11 cellular contexts compared by ENCODE assay signal in the genomic region with DNA sequence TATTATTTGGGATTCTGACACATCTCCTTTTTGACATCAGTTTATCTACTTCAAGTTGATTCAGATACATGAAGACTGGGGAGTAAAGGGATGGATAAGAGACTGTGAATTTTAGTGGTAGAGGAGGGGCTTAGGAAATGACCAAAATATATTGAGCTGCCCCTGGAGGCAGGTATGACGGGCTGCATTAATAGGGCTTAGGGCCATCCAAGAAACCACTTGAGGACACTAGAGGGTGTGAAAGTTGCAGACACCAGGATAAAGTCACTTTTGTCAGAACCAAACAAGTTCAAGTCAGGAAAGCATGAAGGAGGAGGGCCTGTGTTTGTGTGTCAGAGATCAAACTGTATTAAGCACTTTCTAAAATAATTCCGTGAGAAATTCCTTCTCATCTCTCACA.
DNase-seq lines count a peak whose midpoint lies in the region; ATAC-seq and TF ChIP-seq lines count a peak whose summit lies in the region.
"Had no signal": no experiment of that assay in that cellular context is flagged by ENCODE, and none has a peak within 500 bp of the region (broad histone marks: within the 10 kb centered on the region; RNA-seq: fewer than 3 reads in every experiment).

No MANE protein-coding gene starts in this region.

- H2AK5ac ChIP-seq in IMR-90 (ENCODE audit: low read depth, low read length) = no peak overlapping the region

- H3K9me1 ChIP-seq in IMR-90 (ENCODE audit: insufficient read depth, low read length) = no peaks in the 10 kb centered on the region

- no peak overlapping the region for H3K56ac ChIP-seq in IMR-90 (ENCODE audit: extremely low read depth, insufficient read depth, low read length)

- in situ Hi-C loops in IMR-90 (cut with MboI; ENCODE audit: low sequenced_read_pairs) (no loop called here), brain microvascular endothelial cell (cut with HindIII; ENCODE audit: low pct_ligation_motif_present, low sequenced_read_pairs) (no loop called here)

- no peak overlapping the region for H3K18ac ChIP-seq in IMR-90 (ENCODE audit: low read depth, low read length)

- H2AFZ ChIP-seq in IMR-90 (replicated peaks; ENCODE audit: low read length, poor library complexity) = no peak overlapping the region

- no peak overlapping the region for H3K4me2 ChIP-seq in IMR-90 (ENCODE audit: low read depth, low read length)

- no peaks in the 10 kb centered on the region for H3K79me1 ChIP-seq in IMR-90 (ENCODE audit: low read depth in 1 of 2, low read length in 2 of 2)

- intact Hi-C loops in IMR-90 (cut with micrococcal nuclease) = loop anchor here (1.0 kb wide), 1 partner anchor 44 kb away; no protein-coding TSS in a partner anchor

- no peak for TF ChIP-seq EP300 in suprapubic skin (IDR thresholded peaks at IDR 0.05)

- H3K27me3 ChIP-seq in IMR-90 (ENCODE audit: control insufficient read depth, insufficient read depth, low read length) (peaks cover 3% of the 10 kb centered on the region), brain microvascular endothelial cell (replicated peaks) (no peaks in the 10 kb centered on the region), suprapubic skin (no peaks in the 10 kb centered on the region), Peyer's patch (no peaks in the 10 kb centered on the region)

- no CpG with 5 or more reads among the region's 2 CpGs for WGBS in IMR-90 (ENCODE audit: extremely low coverage in 2 of 2, insufficient read length in 1 of 2), 2 experiments
- 40% methylated on average over 2 of the region's 2 CpGs for WGBS in suprapubic skin

- TF ChIP-seq POLR2A in IMR-90 (IDR thresholded peaks at IDR 0.05; ENCODE audit: low read depth, low read length) = no peak
- no peak for TF ChIP-seq POLR2A in suprapubic skin (IDR thresholded peaks at IDR 0.05)
- no peak for TF ChIP-seq POLR2A in Peyer's patch (IDR thresholded peaks at IDR 0.05)

- H4K8ac ChIP-seq in IMR-90 (ENCODE audit: low read depth in 2 of 2, low read length in 2 of 2) = no peak overlapping the region

- no peak overlapping the region for H3K14ac ChIP-seq in IMR-90 (replicated peaks; ENCODE audit: low read depth, low read length)

- no peak overlapping the region for H3K4ac ChIP-seq in IMR-90 (ENCODE audit: low read depth, low read length)

- POLR2A ChIA-PET in IMR-90 (lab: Charles Lee; ENCODE audit: unreplicated experiment) = no interaction called here

- dilution Hi-C loops in IMR-90 (cut with HindIII; ENCODE audit: low sequenced_read_pairs, unreplicated experiment) = no loop called here

- no peaks in the 10 kb centered on the region for H3K4me1 ChIP-seq in IMR-90 (ENCODE audit: control insufficient read depth, insufficient read depth, low read length)
- no peaks in the 10 kb centered on the region for H3K4me1 ChIP-seq in suprapubic skin
- no peaks in the 10 kb centered on the region for H3K4me1 ChIP-seq in Peyer's patch

- H3K9ac ChIP-seq in IMR-90 (ENCODE audit: low read depth, low read length) = no peak overlapping the region

- no peak overlapping the region for H3K23ac ChIP-seq in IMR-90 (ENCODE audit: low read depth, low read length)

- TF ChIP-seq RAD21 in IMR-90 (IDR thresholded peaks at IDR 0.05; ENCODE audit: low read length) = no peak

- no peak overlapping the region for H2BK120ac ChIP-seq in IMR-90 (ENCODE audit: low read depth, low read length)

- H2AK9ac ChIP-seq in IMR-90 (replicated peaks; ENCODE audit: low read depth, low read length, poor library complexity) = no peak overlapping the region

- 0 out of 2 replicates have a peak, but pooled peaks have one; percentile 9 for TF ChIP-seq CTCF in IMR-90 (conservative IDR thresholded peaks at IDR 0.05; ENCODE audit: low read depth, low read length)
- TF ChIP-seq CTCF in brain microvascular endothelial cell (IDR thresholded peaks at IDR 0.05; ENCODE audit: low read depth, low read length, missing control alignments) = peak; percentile 17
- no peak for TF ChIP-seq CTCF in suprapubic skin (IDR thresholded peaks at IDR 0.05)
- peak in 3 of 6 experiments; percentile 16 to 33 (median 17) for TF ChIP-seq CTCF in Peyer's patch (IDR thresholded peaks at IDR 0.05)

- no peak overlapping the region for H4K91ac ChIP-seq in IMR-90 (ENCODE audit: insufficient read depth, low read depth, low read length)

- ATAC-seq in IMR-90 (ENCODE audit: low read depth) (no peak), GM19463 (IDR thresholded peaks at IDR 0.05; ENCODE audit: unreplicated experiment) (no peak)

- no peak overlapping the region for H2BK20ac ChIP-seq in IMR-90 (ENCODE audit: low read depth, low read length)

- H4K5ac ChIP-seq in IMR-90 (ENCODE audit: low read depth, low read length) = no peak overlapping the region

- no peak overlapping the region for H2BK5ac ChIP-seq in IMR-90 (ENCODE audit: low read depth, low read length, poor library complexity, severe bottlenecking)

- H3K9me3 ChIP-seq in IMR-90 (ENCODE audit: control insufficient read depth, insufficient read depth, low read length) = no peaks in the 10 kb centered on the region
- no peaks in the 10 kb centered on the region for H3K9me3 ChIP-seq in suprapubic skin
- no peaks in the 10 kb centered on the region for H3K9me3 ChIP-seq in Peyer's patch

- BruUV-seq in IMR-90 (replicated peaks; lab: Mats Ljungman, UMichigan) = no TSS peak

- CTCF ChIA-PET in IMR-90 (lab: Yijun Ruan, JAX) = interaction anchor here (1.2 kb wide), 1 partner anchor 23 kb away, joined by 4 read pairs; no protein-coding TSS in a partner anchor

- H3K36me3 ChIP-seq in IMR-90 (ENCODE audit: control insufficient read depth, insufficient read depth, low read length) (no peaks in the 10 kb centered on the region), brain microvascular endothelial cell (replicated peaks) (no peaks in the 10 kb centered on the region), suprapubic skin (no peaks in the 10 kb centered on the region), Peyer's patch (no peaks in the 10 kb centered on the region)

- H4K20me1 ChIP-seq in IMR-90 (ENCODE audit: insufficient read depth, low read length) = no peaks in the 10 kb centered on the region

- H3K27ac ChIP-seq in IMR-90 (ENCODE audit: insufficient read depth, low read length) (no peak overlapping the region), brain microvascular endothelial cell (no peak overlapping the region), suprapubic skin (no peak overlapping the region), Peyer's patch (no peak overlapping the region)

- peak; percentile 19 for DNase-seq in Daoy (ENCODE audit: low read depth)
- DNase-seq in IMR-90 = no peak
- DNase-seq in brain microvascular endothelial cell = no peak
- peak; percentile 9 for DNase-seq in kidney tubule cell (ENCODE audit: low spot score)
- DNase-seq in suprapubic skin (ENCODE audit: low spot score in 2 of 2) = no peak
- DNase-seq in Peyer's patch = no peak
- DNase-seq in GDM1 (lab: John Stamatoyannopoulos, UW) = no peak
- DNase-seq: activated CD4-positive, alpha-beta T cell treated with anti-CD3 and anti-CD28 coated beads, Interleukin-2, amount 50 U/mL, for 48 hours; NCI-H1092 treated with DMSO at 0.1 percent for 48 hours; stimulated activated naive CD4-positive, alpha-beta T cell had no signal

- H3K4me3 ChIP-seq in IMR-90 (ENCODE audit: insufficient read depth, low read depth, low read length) = no peak overlapping the region
- H3K4me3 ChIP-seq in brain microvascular endothelial cell (ENCODE audit: low read depth, low read length) = no peak overlapping the region
- no peak overlapping the region for H3K4me3 ChIP-seq in suprapubic skin
- no peak overlapping the region for H3K4me3 ChIP-seq in Peyer's patch

- no peak overlapping the region for H2BK15ac ChIP-seq in IMR-90 (ENCODE audit: low read depth, low read length)

TF ChIP-seq in IMR-90, 13 proteins besides CTCF, POLR2A, EP300 and RAD21:
- no peak for TF ChIP-seq CEBPB (IDR thresholded peaks at IDR 0.05; ENCODE audit: low read depth, low read length)
- TF ChIP-seq MXI1 (IDR thresholded peaks at IDR 0.05; ENCODE audit: borderline replicate concordance, low read depth, low read length) = no peak
- TF ChIP-seq MAZ (IDR thresholded peaks at IDR 0.05; ENCODE audit: borderline replicate concordance, low read depth, low read length) = no peak
- TF ChIP-seq CHD1 (IDR thresholded peaks at IDR 0.05; ENCODE audit: low read depth, low read length) = no peak
- TF ChIP-seq, protein P1, sequence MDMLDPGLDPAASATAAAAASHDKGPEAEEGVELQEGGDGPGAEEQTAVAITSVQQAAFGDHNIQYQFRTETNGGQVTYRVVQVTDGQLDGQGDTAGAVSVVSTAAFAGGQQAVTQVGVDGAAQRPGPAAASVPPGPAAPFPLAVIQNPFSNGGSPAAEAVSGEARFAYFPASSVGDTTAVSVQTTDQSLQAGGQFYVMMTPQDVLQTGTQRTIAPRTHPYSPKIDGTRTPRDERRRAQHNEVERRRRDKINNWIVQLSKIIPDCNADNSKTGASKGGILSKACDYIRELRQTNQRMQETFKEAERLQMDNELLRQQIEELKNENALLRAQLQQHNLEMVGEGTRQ (IDR thresholded peaks at IDR 0.05; ENCODE audit: low read depth, low read length) = no peak
- no peak for TF ChIP-seq MAFK (IDR thresholded peaks at IDR 0.05; ENCODE audit: low read depth, low read length)
- TF ChIP-seq BHLHE40 (IDR thresholded peaks at IDR 0.05; ENCODE audit: low read depth, low read length) = no peak
- TF ChIP-seq RCOR1 (IDR thresholded peaks at IDR 0.05; ENCODE audit: insufficient replicate concordance, low read length) = no peak
- no peak for TF ChIP-seq ELK1 (IDR thresholded peaks at IDR 0.05; ENCODE audit: borderline replicate concordance, low read depth, low read length)
- no peak for TF ChIP-seq NFE2L2 (IDR thresholded peaks at IDR 0.05; ENCODE audit: low read depth, low read length)
- TF ChIP-seq RFX5 (IDR thresholded peaks at IDR 0.05; ENCODE audit: low read depth, low read length) = no peak
- TF ChIP-seq FOS (IDR thresholded peaks at IDR 0.05; ENCODE audit: low read depth, low read length) = no peak
- TF ChIP-seq SMC3 (IDR thresholded peaks at IDR 0.05; ENCODE audit: low read depth, low read length) = no peak

Comparison
In these comparisons a context has a peak if more than half of its experiments do, and no peak if none do; other contexts are left out.
1. DNase-seq: peak in Daoy (single experiment) and kidney tubule cell (single experiment); none in IMR-90 (single experiment), brain microvascular endothelial cell (single experiment), suprapubic skin (0 of 2), Peyer's patch (0 of 3) and GDM1 (single experiment).
2. CTCF ChIP-seq: peak in IMR-90 (single experiment) and brain microvascular endothelial cell (single experiment); none in suprapubic skin (0 of 2).